Comparison of ENCODE assay signal across 17 cellular contexts in the genomic region with DNA sequence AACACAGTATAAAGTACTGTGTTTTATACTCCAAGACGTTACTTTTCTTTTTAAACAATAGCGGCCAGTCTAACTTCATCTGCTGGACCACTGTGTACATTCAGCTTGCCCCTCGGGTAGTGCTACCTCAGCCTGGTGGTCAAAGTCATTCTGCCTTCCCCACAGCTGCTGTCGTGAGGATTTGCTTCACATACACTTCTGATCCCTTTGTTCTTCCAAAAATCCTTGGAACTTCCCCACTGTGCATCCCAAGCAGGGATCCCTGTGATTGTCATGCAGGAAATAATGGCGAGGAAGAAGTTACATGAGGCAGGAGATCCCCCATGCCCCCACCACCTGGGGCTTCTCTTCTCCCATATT.
DNase-seq lines count a peak whose midpoint lies in the region; ATAC-seq, FAIRE-seq and TF ChIP-seq lines count a peak whose summit lies in the region.
"Had no signal": no experiment of that assay in that cellular context is flagged by ENCODE, and none has a peak within 500 bp of the region (broad histone marks: within the 10 kb centered on the region; RNA-seq: fewer than 3 reads in every experiment).

No MANE protein-coding gene starts in this region.

- H3K14ac ChIP-seq in mesenchymal stem cell (ENCODE audit: low read length in 2 of 2) = no peak overlapping the region

- peaks cover 17% of the 10 kb centered on the region for H3K4me1 ChIP-seq in GM23338 (ENCODE audit: insufficient read depth)
- peaks cover 21% of the 10 kb centered on the region for H3K4me1 ChIP-seq in astrocyte (ENCODE audit: insufficient read depth, low read length)
- H3K4me1 ChIP-seq in mesenchymal stem cell (ENCODE audit: control insufficient read depth, insufficient read depth, low read depth, low read length) = peaks cover 3% of the 10 kb centered on the region
- peaks cover 6% of the 10 kb centered on the region for H3K4me1 ChIP-seq in rectal smooth muscle tissue (ENCODE audit: control insufficient read depth, insufficient read depth, low read length)

- H2BK5ac ChIP-seq in mesenchymal stem cell (ENCODE audit: low read depth, low read length, poor library complexity, severe bottlenecking) = no peak overlapping the region

- H3K9me2 ChIP-seq in GM23338 (ENCODE audit: insufficient read depth) = peaks cover 9% of the 10 kb centered on the region; the same call in 1 of the 2 replicates

- H3K4me3 ChIP-seq in GM23338 (no peak overlapping the region), astrocyte (ENCODE audit: insufficient read depth, low read depth, low read length) (no peak overlapping the region), mesenchymal stem cell (ENCODE audit: insufficient read depth in 1 of 2, low read depth in 1 of 2, low read length in 2 of 2) (no peak overlapping the region), rectal smooth muscle tissue (ENCODE audit: low read length) (no peak overlapping the region)
- H3K4me3 ChIP-seq: A549, GM12878 had no signal

- no peaks in the 10 kb centered on the region for H3F3A ChIP-seq in GM23338 (replicated peaks; ENCODE audit: low read depth)

- H3K4ac ChIP-seq in mesenchymal stem cell (ENCODE audit: low read depth in 1 of 2, low read length in 2 of 2) = peak overlapping the region in 1 of 2 experiments; percentile 5

- H4K20me1 ChIP-seq in GM23338 (replicated peaks; ENCODE audit: insufficient read depth) = no peaks in the 10 kb centered on the region
- H4K20me1 ChIP-seq in astrocyte (ENCODE audit: insufficient read depth, low read length) = no peaks in the 10 kb centered on the region

- intact Hi-C loops in posterior cingulate gyrus (cut with DNase I) = no loop called here
- intact Hi-C loops in activated T-helper 1 cell treated with anti-CD3 and anti-CD28 coated beads, Interleukin-12 subunit alpha, Interleukin-12 subunit beta, Interleukin-2, Interleukin-4 antibody, amounts not matched to agents 30 ng/mL and 10 ng/mL and 1 ng/mL, durations not matched to agents 14 hours and 24 hours and 36 hours (cut with micrococcal nuclease) = no loop called here

- 86% methylated on average over 5 of the region's 5 CpGs for WGBS in mesenchymal stem cell

- no peaks in the 10 kb centered on the region for H3K9me3 ChIP-seq in astrocyte (ENCODE audit: insufficient read depth, low read depth, low read length)
- no peaks in the 10 kb centered on the region for H3K9me3 ChIP-seq in mesenchymal stem cell (ENCODE audit: control insufficient read depth, low read length)
- H3K9me3 ChIP-seq: A549 had no signal

- no peak overlapping the region for H3K4me3 Mint-ChIP-seq in GM23338
- no peak overlapping the region for H3K4me3 Mint-ChIP-seq in astrocyte (ENCODE audit: unreplicated experiment)
- H3K4me3 Mint-ChIP-seq in activated CD4-positive, alpha-beta T cell treated with anti-CD3 and anti-CD28 coated beads, Interleukin-2, amount 10 ng/mL, durations not matched to agents 7 days and 5 days = no peak overlapping the region
- no peak overlapping the region for H3K4me3 Mint-ChIP-seq in activated T-helper 1 cell treated with anti-CD3 and anti-CD28 coated beads, Interleukin-12 subunit alpha, Interleukin-12 subunit beta, Interleukin-2, Interleukin-4 antibody, amounts not matched to agents 30 ng/mL and 10 ng/mL and 1 ng/mL, durations not matched to agents 14 hours and 24 hours and 36 hours
- H3K4me3 Mint-ChIP-seq: CD4-positive, CD25-positive, alpha-beta regulatory T cell had no signal

- no peak for DNase-seq in GM23338 (ENCODE audit: low spot score)
- no peak for DNase-seq in astrocyte (ENCODE audit: low read depth)
- DNase-seq in mesenchymal stem cell = no peak
- no peak for DNase-seq in posterior cingulate gyrus
- no peak for DNase-seq in activated CD4-positive, alpha-beta T cell treated with anti-CD3 and anti-CD28 coated beads, Interleukin-2, amount 10 ng/mL, durations not matched to agents 7 days and 5 days
- no peak for DNase-seq in kidney glomerular epithelial cell (lab: John Stamatoyannopoulos, UW)
- no peak for DNase-seq in activated T-helper 1 cell treated with anti-CD3 and anti-CD28 coated beads, Interleukin-12 subunit alpha, Interleukin-12 subunit beta, Interleukin-2, Interleukin-4 antibody, amounts not matched to agents 30 ng/mL and 10 ng/mL and 1 ng/mL, durations not matched to agents 14 hours and 24 hours and 36 hours (ENCODE audit: low spot score)
- DNase-seq: Calu3; CD4-positive, CD25-positive, alpha-beta regulatory T cell; NCI-H187 treated with DMSO at 0.1 percent for 48 hours; NCI-H774; SHP77 had no signal

- no peaks in the 10 kb centered on the region for H3K79me2 ChIP-seq in GM23338 (replicated peaks; ENCODE audit: insufficient read depth)
- no peaks in the 10 kb centered on the region for H3K79me2 ChIP-seq in astrocyte (ENCODE audit: insufficient read depth, low read length)

- H3K27ac Mint-ChIP-seq in GM23338 = peak overlapping the region; percentile 1
- H3K27ac Mint-ChIP-seq in astrocyte (ENCODE audit: unreplicated experiment) = peak overlapping the region; percentile 99
- no peak overlapping the region for H3K27ac Mint-ChIP-seq in activated CD4-positive, alpha-beta T cell treated with anti-CD3 and anti-CD28 coated beads, Interleukin-2, amount 10 ng/mL, durations not matched to agents 7 days and 5 days
- no peak overlapping the region for H3K27ac Mint-ChIP-seq in activated T-helper 1 cell treated with anti-CD3 and anti-CD28 coated beads, Interleukin-12 subunit alpha, Interleukin-12 subunit beta, Interleukin-2, Interleukin-4 antibody, amounts not matched to agents 30 ng/mL and 10 ng/mL and 1 ng/mL, durations not matched to agents 14 hours and 24 hours and 36 hours
- H3K27ac Mint-ChIP-seq: CD4-positive, CD25-positive, alpha-beta regulatory T cell had no signal

- FAIRE-seq in astrocyte (lab: Jason Lieb, UNC) = no peak
- FAIRE-seq: A549, GM12878, GM18507 had no signal

- no peaks in the 10 kb centered on the region for H3K9me3 Mint-ChIP-seq in GM23338
- no peaks in the 10 kb centered on the region for H3K9me3 Mint-ChIP-seq in astrocyte (ENCODE audit: unreplicated experiment)
- no peaks in the 10 kb centered on the region for H3K9me3 Mint-ChIP-seq in activated CD4-positive, alpha-beta T cell treated with anti-CD3 and anti-CD28 coated beads, Interleukin-2, amount 10 ng/mL, durations not matched to agents 7 days and 5 days
- H3K9me3 Mint-ChIP-seq in activated T-helper 1 cell treated with anti-CD3 and anti-CD28 coated beads, Interleukin-12 subunit alpha, Interleukin-12 subunit beta, Interleukin-2, Interleukin-4 antibody, amounts not matched to agents 30 ng/mL and 10 ng/mL and 1 ng/mL, durations not matched to agents 14 hours and 24 hours and 36 hours = no peaks in the 10 kb centered on the region

- no peaks in the 10 kb centered on the region for H3K36me3 Mint-ChIP-seq in GM23338 (ENCODE audit: low read depth)
- H3K36me3 Mint-ChIP-seq in astrocyte (ENCODE audit: low read depth, unreplicated experiment) = peaks cover 2% of the 10 kb centered on the region
- H3K36me3 Mint-ChIP-seq in activated CD4-positive, alpha-beta T cell treated with anti-CD3 and anti-CD28 coated beads, Interleukin-2, amount 10 ng/mL, durations not matched to agents 7 days and 5 days (ENCODE audit: low read depth) = no peaks in the 10 kb centered on the region
- no peaks in the 10 kb centered on the region for H3K36me3 Mint-ChIP-seq in activated T-helper 1 cell treated with anti-CD3 and anti-CD28 coated beads, Interleukin-12 subunit alpha, Interleukin-12 subunit beta, Interleukin-2, Interleukin-4 antibody, amounts not matched to agents 30 ng/mL and 10 ng/mL and 1 ng/mL, durations not matched to agents 14 hours and 24 hours and 36 hours (ENCODE audit: low read depth)
- H3K36me3 Mint-ChIP-seq: CD4-positive, CD25-positive, alpha-beta regulatory T cell had no signal

- CTCF ChIA-PET in activated CD4-positive, alpha-beta T cell treated with anti-CD3 and anti-CD28 coated beads, Interleukin-2, amount 10 ng/mL, durations not matched to agents 7 days and 5 days (lab: Charles Lee) = no interaction called here

- H3K27ac ChIP-seq in GM23338 (ENCODE audit: low read depth) = no peak overlapping the region
- H3K27ac ChIP-seq in astrocyte (ENCODE audit: low read depth, low read length) = peak overlapping the region; percentile 77
- no peak overlapping the region for H3K27ac ChIP-seq in mesenchymal stem cell (ENCODE audit: low read length, poor library complexity, severe bottlenecking)
- H3K27ac ChIP-seq in rectal smooth muscle tissue (ENCODE audit: low read depth, low read length) = peak overlapping the region; percentile 19
- H3K27ac ChIP-seq: A549 had no signal

- peak overlapping the region; percentile 68 for H2AK5ac ChIP-seq in mesenchymal stem cell (ENCODE audit: low read length, severe bottlenecking)

- POLR2A ChIA-PET in activated CD4-positive, alpha-beta T cell treated with anti-CD3 and anti-CD28 coated beads, Interleukin-2, amount 10 ng/mL, durations not matched to agents 7 days and 5 days (lab: Charles Lee) = no interaction called here

- H3K27me3 Mint-ChIP-seq in GM23338 (ENCODE audit: insufficient read depth, low read depth, poor library complexity) = peaks cover 2% of the 10 kb centered on the region
- H3K27me3 Mint-ChIP-seq in astrocyte (ENCODE audit: low read depth, unreplicated experiment) = no peaks in the 10 kb centered on the region
- no peaks in the 10 kb centered on the region for H3K27me3 Mint-ChIP-seq in activated CD4-positive, alpha-beta T cell treated with anti-CD3 and anti-CD28 coated beads, Interleukin-2, amount 10 ng/mL, durations not matched to agents 7 days and 5 days
- no peaks in the 10 kb centered on the region for H3K27me3 Mint-ChIP-seq in activated T-helper 1 cell treated with anti-CD3 and anti-CD28 coated beads, Interleukin-12 subunit alpha, Interleukin-12 subunit beta, Interleukin-2, Interleukin-4 antibody, amounts not matched to agents 30 ng/mL and 10 ng/mL and 1 ng/mL, durations not matched to agents 14 hours and 24 hours and 36 hours (ENCODE audit: insufficient read depth)

- no peak overlapping the region for H4K91ac ChIP-seq in mesenchymal stem cell (ENCODE audit: low read length)

- ATAC-seq in GM23338 = peak; percentile 40
- ATAC-seq: A549, GM12878, Panc1 had no signal

- H2BK12ac ChIP-seq in mesenchymal stem cell (ENCODE audit: low read length in 2 of 2) = no peak overlapping the region

- H3K18ac ChIP-seq in mesenchymal stem cell (ENCODE audit: low read depth in 1 of 2, low read length in 2 of 2) = no peak overlapping the region

- TF ChIP-seq CTCF in GM23338 (conservative IDR thresholded peaks at IDR 0.05; ENCODE audit: low read depth in 2 of 2) = no peak
- TF ChIP-seq CTCF in astrocyte (IDR thresholded peaks at IDR 0.05; ENCODE audit: insufficient read depth, low read depth, low read length) = no peak

- no peak overlapping the region for H4K8ac ChIP-seq in mesenchymal stem cell (ENCODE audit: low read length)

- no peaks in the 10 kb centered on the region for H3K79me1 ChIP-seq in mesenchymal stem cell (replicated peaks; ENCODE audit: low read length, poor library complexity, severe bottlenecking)

- H3K9ac ChIP-seq in astrocyte (ENCODE audit: low read length) (peak overlapping the region; percentile 48), mesenchymal stem cell (ENCODE audit: low read length) (no peak overlapping the region), rectal smooth muscle tissue (ENCODE audit: low read length) (no peak overlapping the region)

- H2BK15ac ChIP-seq in mesenchymal stem cell (ENCODE audit: low read depth, poor library complexity, severe bottlenecking) = no peak overlapping the region

- H3K27me3 ChIP-seq in GM23338 (ENCODE audit: insufficient read depth) (no peaks in the 10 kb centered on the region), astrocyte (ENCODE audit: insufficient read depth, low read length) (no peaks in the 10 kb centered on the region), mesenchymal stem cell (ENCODE audit: control insufficient read depth in 1 of 2, insufficient read depth in 1 of 2, low read length in 2 of 2) (no peaks in the 10 kb centered on the region), rectal smooth muscle tissue (ENCODE audit: control insufficient read depth, insufficient read depth, low read length) (no peaks in the 10 kb centered on the region)

- H2BK120ac ChIP-seq in mesenchymal stem cell (ENCODE audit: low read depth, low read length) = no peak overlapping the region

- H3K36me3 ChIP-seq in GM23338 (ENCODE audit: insufficient read depth) = no peaks in the 10 kb centered on the region
- no peaks in the 10 kb centered on the region for H3K36me3 ChIP-seq in astrocyte (ENCODE audit: insufficient read depth, low read length)
- no peaks in the 10 kb centered on the region for H3K36me3 ChIP-seq in mesenchymal stem cell (ENCODE audit: control insufficient read depth in 1 of 2, insufficient read depth in 2 of 2, low read depth in 1 of 2, low read length in 2 of 2)
- no peaks in the 10 kb centered on the region for H3K36me3 ChIP-seq in rectal smooth muscle tissue (ENCODE audit: control insufficient read depth, insufficient read depth, low read length)

- H3K4me1 Mint-ChIP-seq in GM23338 = peaks cover 38% of the 10 kb centered on the region
- H3K4me1 Mint-ChIP-seq in astrocyte (ENCODE audit: low read depth, unreplicated experiment) = peaks cover 27% of the 10 kb centered on the region
- no peaks in the 10 kb centered on the region for H3K4me1 Mint-ChIP-seq in activated CD4-positive, alpha-beta T cell treated with anti-CD3 and anti-CD28 coated beads, Interleukin-2, amount 10 ng/mL, durations not matched to agents 7 days and 5 days
- no peaks in the 10 kb centered on the region for H3K4me1 Mint-ChIP-seq in activated T-helper 1 cell treated with anti-CD3 and anti-CD28 coated beads, Interleukin-12 subunit alpha, Interleukin-12 subunit beta, Interleukin-2, Interleukin-4 antibody, amounts not matched to agents 30 ng/mL and 10 ng/mL and 1 ng/mL, durations not matched to agents 14 hours and 24 hours and 36 hours (ENCODE audit: low read depth)
- H3K4me1 Mint-ChIP-seq: CD4-positive, CD25-positive, alpha-beta regulatory T cell had no signal

- no peak overlapping the region for H3K23ac ChIP-seq in mesenchymal stem cell (ENCODE audit: low read length in 2 of 2)

- no peak overlapping the region for H3K4me2 ChIP-seq in GM23338
- H3K4me2 ChIP-seq in astrocyte (ENCODE audit: low read length) = peak overlapping the region; percentile 56
- H3K4me2 ChIP-seq in mesenchymal stem cell (ENCODE audit: low read length, poor library complexity, severe bottlenecking) = no peak overlapping the region
- H3K4me2 ChIP-seq: A549 had no signal

- H2AFZ ChIP-seq in GM23338 = peak overlapping the region; percentile 33; the same call in 1 of the 2 replicates
- H2AFZ ChIP-seq in astrocyte (ENCODE audit: low read depth, low read length) = no peak overlapping the region
- no peak overlapping the region for H2AFZ ChIP-seq in mesenchymal stem cell (ENCODE audit: low read depth, low read length)

Comparison
In these comparisons a context has a peak if more than half of its experiments do, and no peak if none do; other contexts are left out.
1. H3K27ac ChIP-seq: peak in astrocyte (single experiment) and rectal smooth muscle tissue (single experiment); none in GM23338 (single experiment) and mesenchymal stem cell (single experiment).
2. H3K27ac Mint-ChIP-seq: peak in GM23338 (single experiment) and astrocyte (single experiment); none in activated CD4-positive, alpha-beta T cell treated with anti-CD3 and anti-CD28 coated beads, Interleukin-2, amount 10 ng/mL, durations not matched to agents 7 days and 5 days (single experiment) and activated T-helper 1 cell treated with anti-CD3 and anti-CD28 coated beads, Interleukin-12 subunit alpha, Interleukin-12 subunit beta, Interleukin-2, Interleukin-4 antibody, amounts not matched to agents 30 ng/mL and 10 ng/mL and 1 ng/mL, durations not matched to agents 14 hours and 24 hours and 36 hours (single experiment).